7 cellular contexts compared by ENCODE assay signal in the genomic region with DNA sequence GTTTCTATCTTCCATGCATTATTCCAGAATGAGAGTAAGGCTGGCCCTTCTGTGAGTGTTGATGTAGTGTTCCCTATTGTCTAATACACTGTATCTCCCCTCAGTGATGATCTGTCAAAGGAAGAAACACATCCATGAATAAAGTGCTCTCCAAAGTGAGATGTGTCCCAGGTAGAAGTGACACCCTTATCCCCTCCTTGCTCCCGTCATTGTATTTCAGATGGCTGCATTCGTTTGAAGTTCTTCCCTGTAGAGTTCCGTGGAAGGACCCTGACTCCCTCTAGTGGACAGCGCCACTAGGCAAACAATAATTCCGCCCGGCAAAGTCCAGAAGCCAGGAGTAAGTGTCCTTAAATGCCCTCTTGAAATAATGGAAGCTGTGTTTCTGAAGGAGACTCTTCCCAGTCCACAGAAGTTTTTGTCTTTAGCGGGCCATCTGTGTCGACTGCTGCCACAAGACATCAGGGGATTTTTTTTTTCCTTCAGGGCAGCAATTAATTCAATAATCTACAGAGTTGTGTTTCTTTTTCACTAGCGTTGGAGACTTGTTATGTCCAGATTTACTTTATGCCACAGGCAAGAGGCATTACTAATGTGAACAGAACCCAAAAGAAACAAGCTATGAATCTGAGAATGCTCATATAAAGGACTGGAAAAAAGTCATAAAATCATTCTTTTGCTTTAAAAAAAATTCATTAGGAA.
DNase-seq lines count a peak whose midpoint lies in the region; ATAC-seq and TF ChIP-seq lines count a peak whose summit lies in the region.

No MANE protein-coding gene starts in this region.

- intact Hi-C loops in sigmoid colon (cut with DNase I) = loop anchor here (1.0 to 5.0 kb wide), 3 partner anchors 64 to 464 kb away; partner anchors contain the start of genes ENKUR and THNSL1

- TF ChIP-seq POLR2A in sigmoid colon (IDR thresholded peaks at IDR 0.05) = no peak

- WGBS in sigmoid colon, 2 donors = 6 to 13% methylated on average over 9 of the region's 9 CpGs

- H3K9me3 ChIP-seq in right atrium auricular region (no peaks in the 10 kb centered on the region), sigmoid colon (no peaks in the 10 kb centered on the region)

- DNase-seq in GM13977 (ENCODE audit: low spot score) (peak; percentile 60), NCI-H146 (lab: John Stamatoyannopoulos, UW) (peak; percentile 89), T follicular helper cell (ENCODE audit: low read depth) (peak; percentile 41), amniotic stem cell (lab: John Stamatoyannopoulos, UW) (peak; percentile 51), right atrium auricular region (ENCODE audit: low spot score) (peak; percentile 90), sigmoid colon (peak; percentile 88)

- ATAC-seq in HG02798 (IDR thresholded peaks at IDR 0.05; ENCODE audit: poor library complexity, unreplicated experiment) = peak; percentile 92

- H3K4me1 ChIP-seq in right atrium auricular region (peaks cover 0 to 18% of the 10 kb centered on the region in 2 donors), sigmoid colon (peaks cover 0 to 19% (median 11%) of the 10 kb centered on the region in 4 donors)

- H3K27me3 ChIP-seq in right atrium auricular region (no peaks in the 10 kb centered on the region), sigmoid colon (no peaks in the 10 kb centered on the region)

- no peaks in the 10 kb centered on the region for H3K36me3 ChIP-seq in right atrium auricular region
- no peaks in the 10 kb centered on the region for H3K36me3 ChIP-seq in sigmoid colon

- no peak for TF ChIP-seq EP300 in sigmoid colon (IDR thresholded peaks at IDR 0.05)

- H3K4me3 ChIP-seq in right atrium auricular region (no peak overlapping the region), sigmoid colon (no peak overlapping the region)

- in situ Hi-C loops in GM13977 (cut with MboI; ENCODE audit: low pct_unique_long_range_greater_than_20kb, low sequenced_read_pairs, unreplicated experiment) = no loop called here

- H3K27ac ChIP-seq in right atrium auricular region (peak overlapping the region; percentile 11 to 50), sigmoid colon (peak overlapping the region in 3 of 4 donors; percentile 47 to 55 (median 48))

- TF ChIP-seq CTCF in GM13977 (IDR thresholded peaks at IDR 0.05; ENCODE audit: extremely low read depth, insufficient read depth, missing control alignments) = peak; percentile 84
- TF ChIP-seq CTCF in right atrium auricular region (IDR thresholded peaks at IDR 0.05) = peak; percentile 54 to 93
- peak; percentile 75 to 87 (median 83) for TF ChIP-seq CTCF in sigmoid colon (IDR thresholded peaks at IDR 0.05)
